In the genomic region with DNA sequence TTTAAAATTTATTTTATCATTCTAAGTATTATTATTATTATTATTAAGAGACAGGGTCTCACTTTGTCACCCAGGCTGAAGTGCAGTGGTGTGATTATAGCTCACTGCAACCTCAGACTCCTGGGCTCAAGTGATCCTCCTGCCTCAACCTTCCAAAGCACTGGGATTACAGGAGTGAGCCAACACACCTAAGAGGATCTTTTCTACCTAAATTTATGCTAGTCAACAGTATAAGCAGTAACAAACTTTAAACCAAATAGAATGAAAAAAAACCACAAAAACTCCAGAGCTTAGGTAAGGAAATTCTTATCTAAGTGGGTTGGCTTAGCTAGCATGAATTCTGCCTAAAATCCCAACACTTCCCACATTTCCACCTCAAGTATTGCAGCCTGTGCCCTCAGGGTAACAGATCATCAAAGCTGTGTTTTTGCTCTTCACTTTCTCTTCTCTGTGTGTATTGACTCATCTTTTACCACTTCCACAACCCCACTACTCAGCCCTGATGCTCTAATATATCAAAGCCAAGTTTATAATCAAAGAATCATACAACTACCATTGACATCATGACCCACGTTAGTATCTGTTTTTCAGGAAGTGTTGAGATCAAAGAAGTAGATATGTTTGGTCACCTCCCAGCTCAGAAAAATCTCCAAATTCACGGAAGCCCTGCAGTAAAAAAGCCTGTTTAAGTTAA, we compare ENCODE assay signal across 12 cellular contexts.
A peak's percentile ranks its signal among the peaks of the same experiment; 100 is the strongest.
DNase-seq lines count a peak whose midpoint lies in the region; ATAC-seq, FAIRE-seq and TF ChIP-seq lines count a peak whose summit lies in the region.
"Had no signal": no experiment of that assay in that cellular context is flagged by ENCODE, and none has a peak within 500 bp of the region (broad histone marks: within the 10 kb centered on the region; RNA-seq: fewer than 3 reads in every experiment).

No MANE protein-coding gene starts in this region.

- peaks cover 40% of the 10 kb centered on the region for H3K4me1 Mint-ChIP-seq in activated CD4-positive, alpha-beta T cell treated with anti-CD3 and anti-CD28 coated beads, Interleukin-2, amount 10 ng/mL, durations not matched to agents 24 days and 14 days
- peaks cover 24% of the 10 kb centered on the region for H3K4me1 Mint-ChIP-seq in activated CD8-positive, alpha-beta T cell treated with anti-CD3 and anti-CD28 coated beads, Interleukin-2, amount 10 ng/mL, durations not matched to agents 7 days and 5 days (ENCODE audit: low read depth)

- intact Hi-C loops in activated CD4-positive, alpha-beta T cell treated with anti-CD3 and anti-CD28 coated beads, Interleukin-2, amount 10 ng/mL, durations not matched to agents 24 days and 14 days (cut with micrococcal nuclease) = loop anchor here (5.0 to 10.0 kb wide), 3 partner anchors 76 to 898 kb away; no protein-coding TSS in a partner anchor
- intact Hi-C loops in OCI-LY7 (cut with micrococcal nuclease; ENCODE audit: unreplicated experiment) = no loop called here

- H3K36me3 ChIP-seq in OCI-LY7 (ENCODE audit: insufficient read depth, low read length) = peaks cover 7% of the 10 kb centered on the region; the same call in 1 of the 2 replicates

- H3K9me3 ChIP-seq in OCI-LY7 (ENCODE audit: low read length) = 0 out of 2 replicates have a peak, but pooled peaks cover 8% of the 10 kb centered on the region

- no peaks in the 10 kb centered on the region for H3K79me2 ChIP-seq in OCI-LY7 (ENCODE audit: insufficient read depth, low read depth, low read length)

- FAIRE-seq in GM19239 (lab: Jason Lieb, UNC) = no peak

- no peaks in the 10 kb centered on the region for H3K9me2 ChIP-seq in OCI-LY7 (ENCODE audit: insufficient read depth, low read length)

- H3K27me3 Mint-ChIP-seq in activated CD4-positive, alpha-beta T cell treated with anti-CD3 and anti-CD28 coated beads, Interleukin-2, amount 10 ng/mL, durations not matched to agents 24 days and 14 days = no peaks in the 10 kb centered on the region
- peaks cover 7% of the 10 kb centered on the region for H3K27me3 Mint-ChIP-seq in activated CD8-positive, alpha-beta T cell treated with anti-CD3 and anti-CD28 coated beads, Interleukin-2, amount 10 ng/mL, durations not matched to agents 7 days and 5 days (ENCODE audit: low read depth)

- H3K27ac Mint-ChIP-seq in activated CD4-positive, alpha-beta T cell treated with anti-CD3 and anti-CD28 coated beads, Interleukin-2, amount 10 ng/mL, durations not matched to agents 24 days and 14 days = peak overlapping the region; percentile 86
- H3K27ac Mint-ChIP-seq in activated CD8-positive, alpha-beta T cell treated with anti-CD3 and anti-CD28 coated beads, Interleukin-2, amount 10 ng/mL, durations not matched to agents 7 days and 5 days = peak overlapping the region; percentile 93

- no peak overlapping the region for H3K4me3 ChIP-seq in OCI-LY7 (ENCODE audit: low read depth, low read length, poor library complexity, severe bottlenecking)
- H3K4me3 ChIP-seq: lung, skin epidermis had no signal

- peaks cover 2% of the 10 kb centered on the region for H3K36me3 Mint-ChIP-seq in activated CD4-positive, alpha-beta T cell treated with anti-CD3 and anti-CD28 coated beads, Interleukin-2, amount 10 ng/mL, durations not matched to agents 24 days and 14 days (ENCODE audit: low read depth)
- peaks cover 2% of the 10 kb centered on the region for H3K36me3 Mint-ChIP-seq in activated CD8-positive, alpha-beta T cell treated with anti-CD3 and anti-CD28 coated beads, Interleukin-2, amount 10 ng/mL, durations not matched to agents 7 days and 5 days (ENCODE audit: low read depth)

- H3K9me3 Mint-ChIP-seq in activated CD4-positive, alpha-beta T cell treated with anti-CD3 and anti-CD28 coated beads, Interleukin-2, amount 10 ng/mL, durations not matched to agents 24 days and 14 days = peaks cover 10% of the 10 kb centered on the region
- H3K9me3 Mint-ChIP-seq in activated CD8-positive, alpha-beta T cell treated with anti-CD3 and anti-CD28 coated beads, Interleukin-2, amount 10 ng/mL, durations not matched to agents 7 days and 5 days (ENCODE audit: insufficient read depth) = no peaks in the 10 kb centered on the region

- CTCF ChIA-PET in OCI-LY7 (lab: Charles Lee; ENCODE audit: unreplicated experiment) = no interaction called here
- CTCF ChIA-PET in activated CD8-positive, alpha-beta T cell treated with anti-CD3 and anti-CD28 coated beads, Interleukin-2, amount 10 ng/mL, durations not matched to agents 7 days and 5 days (lab: Charles Lee) = interaction anchor here (0.6 to 1.4 kb wide), 5 partner anchors 51 to 1205 kb away, joined by 3 to 5 read pairs (median 4); no protein-coding TSS in a partner anchor

- peak overlapping the region; percentile 17 for H3K4me2 ChIP-seq in OCI-LY7 (ENCODE audit: low read length)

- BruUV-seq in OCI-LY7 (replicated peaks; lab: Mats Ljungman, UMichigan) = no TSS peak

- H3K4me1 ChIP-seq in OCI-LY7 (ENCODE audit: insufficient read depth, low read length, poor library complexity, severe bottlenecking) = peaks cover 42% of the 10 kb centered on the region

- POLR2A ChIA-PET in OCI-LY7 (lab: Charles Lee) = interaction anchor here (0.8 to 2.0 kb wide), 7 partner anchors 11 to 59 kb away, joined by 3 to 6 read pairs (median 4); no protein-coding TSS in a partner anchor
- POLR2A ChIA-PET in activated CD8-positive, alpha-beta T cell treated with anti-CD3 and anti-CD28 coated beads, Interleukin-2, amount 10 ng/mL, durations not matched to agents 7 days and 5 days (lab: Charles Lee) = interaction anchor here (1.5 to 1.7 kb wide), 2 partner anchors 11 to 71 kb away, joined by 3 to 5 read pairs; no protein-coding TSS in a partner anchor

- H2AFZ ChIP-seq in OCI-LY7 (ENCODE audit: low read length) = peak overlapping the region; percentile 82

- no peak for TF ChIP-seq CTCF in OCI-LY7 (conservative IDR thresholded peaks at IDR 0.05; ENCODE audit: low read length)

- no peaks in the 10 kb centered on the region for H4K20me1 ChIP-seq in OCI-LY7 (ENCODE audit: insufficient read depth, low read length)

- H3K4me3 Mint-ChIP-seq in activated CD4-positive, alpha-beta T cell treated with anti-CD3 and anti-CD28 coated beads, Interleukin-2, amount 10 ng/mL, durations not matched to agents 24 days and 14 days = peak overlapping the region; percentile 47
- H3K4me3 Mint-ChIP-seq in activated CD8-positive, alpha-beta T cell treated with anti-CD3 and anti-CD28 coated beads, Interleukin-2, amount 10 ng/mL, durations not matched to agents 7 days and 5 days = peak overlapping the region; percentile 44

- peak; percentile 98 for ATAC-seq in activated CD8-positive, alpha-beta T cell treated with anti-CD3 and anti-CD28 coated beads, Interleukin-2, amount 10 ng/mL, durations not matched to agents 7 days and 5 days

- H3K27ac ChIP-seq in OCI-LY7 (ENCODE audit: low read depth, low read length, poor library complexity, severe bottlenecking) = no peak overlapping the region
- H3K27ac ChIP-seq: skin epidermis had no signal

- peak; percentile 81 for DNase-seq in activated CD4-positive, alpha-beta T cell treated with anti-CD3 and anti-CD28 coated beads, Interleukin-2, amount 10 ng/mL, durations not matched to agents 24 days and 14 days
- DNase-seq in activated CD4-positive, alpha-beta T cell treated with anti-CD3 and anti-CD28 coated beads, Interleukin-2, amount 50 U/mL, for 48 hours = no peak
- DNase-seq in OCI-LY7 (ENCODE audit: low spot score) (no peak), kidney tubule cell (ENCODE audit: low spot score) (peak; percentile 30), NCI-H526 (lab: John Stamatoyannopoulos, UW) (no peak), GM19239 (ENCODE audit: insufficient read length, low spot score) (no peak), occipital lobe (lab: John Stamatoyannopoulos, UW) (no peak)
- DNase-seq in activated CD8-positive, alpha-beta T cell treated with anti-CD3 and anti-CD28 coated beads, Interleukin-2, amount 10 ng/mL, durations not matched to agents 7 days and 5 days = peak; percentile 60
- DNase-seq: DMS 273 treated with DMSO at 0.1 percent for 48 hours, nucleus accumbens had no signal

Comparison
In these comparisons a context has a peak if more than half of its experiments do, and no peak if none do; other contexts are left out.
1. DNase-seq: peak in activated CD4-positive, alpha-beta T cell treated with anti-CD3 and anti-CD28 coated beads, Interleukin-2, amount 10 ng/mL, durations not matched to agents 24 days and 14 days (single experiment), activated CD8-positive, alpha-beta T cell treated with anti-CD3 and anti-CD28 coated beads, Interleukin-2, amount 10 ng/mL, durations not matched to agents 7 days and 5 days (single experiment) and kidney tubule cell (single experiment); none in activated CD4-positive, alpha-beta T cell treated with anti-CD3 and anti-CD28 coated beads, Interleukin-2, amount 50 U/mL, for 48 hours (0 of 2), OCI-LY7 (single experiment), NCI-H526 (0 of 2), GM19239 (single experiment) and occipital lobe (single experiment).